ENCODE assay signal across 1 cellular context in the genomic region with DNA sequence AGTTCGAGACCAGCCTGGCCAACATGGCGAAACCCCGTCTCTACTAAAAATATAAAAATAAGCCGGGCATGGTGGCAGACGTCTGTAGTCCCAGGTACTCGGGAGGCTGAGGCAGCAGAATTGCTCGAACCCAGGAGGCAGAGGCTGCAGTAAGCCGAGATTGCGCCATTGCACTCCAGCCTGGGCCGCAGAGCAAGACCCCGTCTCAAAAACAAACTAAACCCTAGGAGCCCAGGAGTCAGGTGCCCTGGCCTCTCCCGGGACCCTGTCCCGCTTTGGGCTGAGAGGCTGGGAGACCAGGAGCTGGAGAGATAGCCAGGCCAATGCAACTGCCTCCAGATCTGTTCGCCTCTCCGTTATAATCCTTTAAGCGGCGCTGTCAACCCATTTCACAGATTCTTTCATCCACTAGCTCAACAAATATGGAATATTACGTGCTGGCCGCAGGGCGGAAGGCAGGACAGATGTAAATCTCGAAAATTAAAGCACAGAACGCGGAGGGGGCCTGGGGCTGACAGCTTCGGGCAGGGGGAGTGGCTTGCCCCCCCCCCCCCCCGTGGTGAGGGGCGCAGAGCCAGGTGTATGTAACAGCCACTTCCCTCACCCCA.
TF ChIP-seq lines count a peak whose summit lies in the region.

No MANE protein-coding gene starts in this region.

TF ChIP-seq in GM23338, 12 proteins besides CTCF, POLR2A, EP300 and RAD21:
- TF ChIP-seq, protein P1, sequence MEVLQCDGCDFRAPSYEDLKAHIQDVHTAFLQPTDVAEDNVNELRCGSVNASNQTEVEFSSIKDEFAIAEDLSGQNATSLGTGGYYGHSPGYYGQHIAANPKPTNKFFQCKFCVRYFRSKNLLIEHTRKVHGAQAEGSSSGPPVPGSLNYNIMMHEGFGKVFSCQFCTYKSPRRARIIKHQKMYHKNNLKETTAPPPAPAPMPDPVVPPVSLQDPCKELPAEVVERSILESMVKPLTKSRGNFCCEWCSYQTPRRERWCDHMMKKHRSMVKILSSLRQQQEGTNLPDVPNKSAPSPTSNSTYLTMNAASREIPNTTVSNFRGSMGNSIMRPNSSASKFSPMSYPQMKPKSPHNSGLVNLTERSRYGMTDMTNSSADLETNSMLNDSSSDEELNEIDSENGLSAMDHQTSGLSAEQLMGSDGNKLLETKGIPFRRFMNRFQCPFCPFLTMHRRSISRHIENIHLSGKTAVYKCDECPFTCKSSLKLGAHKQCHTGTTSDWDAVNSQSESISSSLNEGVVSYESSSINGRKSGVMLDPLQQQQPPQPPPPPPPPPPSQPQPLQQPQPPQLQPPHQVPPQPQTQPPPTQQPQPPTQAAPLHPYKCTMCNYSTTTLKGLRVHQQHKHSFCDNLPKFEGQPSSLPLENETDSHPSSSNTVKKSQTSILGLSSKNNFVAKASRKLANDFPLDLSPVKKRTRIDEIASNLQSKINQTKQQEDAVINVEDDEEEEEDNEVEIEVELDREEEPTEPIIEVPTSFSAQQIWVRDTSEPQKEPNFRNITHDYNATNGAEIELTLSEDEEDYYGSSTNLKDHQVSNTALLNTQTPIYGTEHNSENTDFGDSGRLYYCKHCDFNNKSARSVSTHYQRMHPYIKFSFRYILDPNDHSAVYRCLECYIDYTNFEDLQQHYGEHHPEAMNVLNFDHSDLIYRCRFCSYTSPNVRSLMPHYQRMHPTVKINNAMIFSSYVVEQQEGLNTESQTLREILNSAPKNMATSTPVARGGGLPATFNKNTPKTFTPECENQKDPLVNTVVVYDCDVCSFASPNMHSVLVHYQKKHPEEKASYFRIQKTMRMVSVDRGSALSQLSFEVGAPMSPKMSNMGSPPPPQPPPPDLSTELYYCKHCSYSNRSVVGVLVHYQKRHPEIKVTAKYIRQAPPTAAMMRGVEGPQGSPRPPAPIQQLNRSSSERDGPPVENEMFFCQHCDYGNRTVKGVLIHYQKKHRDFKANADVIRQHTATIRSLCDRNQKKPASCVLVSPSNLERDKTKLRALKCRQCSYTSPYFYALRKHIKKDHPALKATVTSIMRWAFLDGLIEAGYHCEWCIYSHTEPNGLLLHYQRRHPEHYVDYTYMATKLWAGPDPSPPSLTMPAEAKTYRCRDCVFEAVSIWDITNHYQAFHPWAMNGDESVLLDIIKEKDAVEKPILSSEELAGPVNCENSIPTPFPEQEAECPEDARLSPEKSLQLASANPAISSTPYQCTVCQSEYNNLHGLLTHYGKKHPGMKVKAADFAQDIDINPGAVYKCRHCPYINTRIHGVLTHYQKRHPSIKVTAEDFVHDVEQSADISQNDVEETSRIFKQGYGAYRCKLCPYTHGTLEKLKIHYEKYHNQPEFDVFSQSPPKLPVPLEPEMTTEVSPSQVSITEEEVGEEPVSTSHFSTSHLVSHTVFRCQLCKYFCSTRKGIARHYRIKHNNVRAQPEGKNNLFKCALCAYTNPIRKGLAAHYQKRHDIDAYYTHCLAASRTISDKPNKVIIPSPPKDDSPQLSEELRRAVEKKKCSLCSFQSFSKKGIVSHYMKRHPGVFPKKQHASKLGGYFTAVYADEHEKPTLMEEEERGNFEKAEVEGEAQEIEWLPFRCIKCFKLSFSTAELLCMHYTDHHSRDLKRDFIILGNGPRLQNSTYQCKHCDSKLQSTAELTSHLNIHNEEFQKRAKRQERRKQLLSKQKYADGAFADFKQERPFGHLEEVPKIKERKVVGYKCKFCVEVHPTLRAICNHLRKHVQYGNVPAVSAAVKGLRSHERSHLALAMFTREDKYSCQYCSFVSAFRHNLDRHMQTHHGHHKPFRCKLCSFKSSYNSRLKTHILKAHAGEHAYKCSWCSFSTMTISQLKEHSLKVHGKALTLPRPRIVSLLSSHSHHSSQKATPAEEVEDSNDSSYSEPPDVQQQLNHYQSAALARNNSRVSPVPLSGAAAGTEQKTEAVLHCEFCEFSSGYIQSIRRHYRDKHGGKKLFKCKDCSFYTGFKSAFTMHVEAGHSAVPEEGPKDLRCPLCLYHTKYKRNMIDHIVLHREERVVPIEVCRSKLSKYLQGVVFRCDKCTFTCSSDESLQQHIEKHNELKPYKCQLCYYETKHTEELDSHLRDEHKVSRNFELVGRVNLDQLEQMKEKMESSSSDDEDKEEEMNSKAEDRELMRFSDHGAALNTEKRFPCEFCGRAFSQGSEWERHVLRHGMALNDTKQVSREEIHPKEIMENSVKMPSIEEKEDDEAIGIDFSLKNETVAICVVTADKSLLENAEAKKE (CRISPR knock-in tag; IDR thresholded peaks at IDR 0.05): no peak
- TF ChIP-seq, protein P2, sequence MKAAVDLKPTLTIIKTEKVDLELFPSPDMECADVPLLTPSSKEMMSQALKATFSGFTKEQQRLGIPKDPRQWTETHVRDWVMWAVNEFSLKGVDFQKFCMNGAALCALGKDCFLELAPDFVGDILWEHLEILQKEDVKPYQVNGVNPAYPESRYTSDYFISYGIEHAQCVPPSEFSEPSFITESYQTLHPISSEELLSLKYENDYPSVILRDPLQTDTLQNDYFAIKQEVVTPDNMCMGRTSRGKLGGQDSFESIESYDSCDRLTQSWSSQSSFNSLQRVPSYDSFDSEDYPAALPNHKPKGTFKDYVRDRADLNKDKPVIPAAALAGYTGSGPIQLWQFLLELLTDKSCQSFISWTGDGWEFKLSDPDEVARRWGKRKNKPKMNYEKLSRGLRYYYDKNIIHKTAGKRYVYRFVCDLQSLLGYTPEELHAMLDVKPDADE (IDR thresholded peaks at IDR 0.05): no peak
- TF ChIP-seq NANOG (IDR thresholded peaks at IDR 0.05; ENCODE audit: borderline replicate concordance): no peak
- no peak for TF ChIP-seq EZH2 (IDR thresholded peaks at IDR 0.05; ENCODE audit: low read depth, unreplicated experiment)
